In genomic region chr9:70411141-70411929, GRCh38 we compare ENCODE assay signal across 8 cellular contexts. TPM values are rescaled to one million over a fixed set of nuclear protein-coding genes. Genes with fewer than 3 reads are reported as not detected.
DNase-seq lines count a peak whose midpoint lies in the region; ATAC-seq and TF ChIP-seq lines count a peak whose summit lies in the region.

No MANE protein-coding gene starts in this region.

- peak overlapping the region; percentile 100 for H3K27ac Mint-ChIP-seq in dendritic cell treated with granulocyte-macrophage colony-stimulating factor and Interleukin-4, amounts not matched to agents 40 ng/mL and 50 ng/mL, for 4 days
- peak overlapping the region; percentile 96 for H3K27ac Mint-ChIP-seq in stimulated activated naive B cell treated with anti-CD40 and anti-IgM and Interleukin-4, amounts not matched to agents 10 μg/mL and 1 μg/mL and 100 μg/mL, for 72 hours

- H3K27me3 Mint-ChIP-seq in dendritic cell treated with granulocyte-macrophage colony-stimulating factor and Interleukin-4, amounts not matched to agents 40 ng/mL and 50 ng/mL, for 4 days = no peaks in the 10 kb centered on the region
- no peaks in the 10 kb centered on the region for H3K27me3 Mint-ChIP-seq in stimulated activated naive B cell treated with anti-CD40 and anti-IgM and Interleukin-4, amounts not matched to agents 10 μg/mL and 1 μg/mL and 100 μg/mL, for 72 hours

- no peak for TF ChIP-seq CTCF in lower lobe of right lung (IDR thresholded peaks at IDR 0.05)

- H3K4me1 Mint-ChIP-seq in dendritic cell treated with granulocyte-macrophage colony-stimulating factor and Interleukin-4, amounts not matched to agents 40 ng/mL and 50 ng/mL, for 4 days (ENCODE audit: low read depth) = peaks cover 55% of the 10 kb centered on the region
- peaks cover 35 to 50% of the 10 kb centered on the region in 2 donors for H3K4me1 Mint-ChIP-seq in stimulated activated naive B cell treated with anti-CD40 and anti-IgM and Interleukin-4, amounts not matched to agents 10 μg/mL and 1 μg/mL and 100 μg/mL, for 72 hours

- peak in 1 of 2 donors; percentile 4 for ATAC-seq in lower lobe of right lung
- peak in 1 of 2 donors; percentile 3 for ATAC-seq in stimulated activated naive B cell treated with anti-CD40 and anti-IgM and Interleukin-4, amounts not matched to agents 10 μg/mL and 1 μg/mL and 100 μg/mL, for 72 hours (replicated peaks)
- ATAC-seq in HG02759 (IDR thresholded peaks at IDR 0.05; ENCODE audit: unreplicated experiment) = no peak

- peak overlapping the region; percentile 75 for H3K4me3 ChIP-seq in lower lobe of right lung

- H3K27me3 ChIP-seq in lower lobe of right lung (ENCODE audit: low read depth) = no peaks in the 10 kb centered on the region

- no peaks in the 10 kb centered on the region for H3K9me3 Mint-ChIP-seq in dendritic cell treated with granulocyte-macrophage colony-stimulating factor and Interleukin-4, amounts not matched to agents 40 ng/mL and 50 ng/mL, for 4 days
- H3K9me3 Mint-ChIP-seq in stimulated activated naive B cell treated with anti-CD40 and anti-IgM and Interleukin-4, amounts not matched to agents 10 μg/mL and 1 μg/mL and 100 μg/mL, for 72 hours = no peaks in the 10 kb centered on the region

- H3K27ac ChIP-seq in lower lobe of right lung = peak overlapping the region; percentile 100

- intact Hi-C loops in dendritic cell treated with granulocyte-macrophage colony-stimulating factor and Interleukin-4, amounts not matched to agents 40 ng/mL and 50 ng/mL, for 4 days (cut with micrococcal nuclease) = loop anchor here (5.0 to 10.0 kb wide), 4 partner anchors 53 to 1503 kb away; partner anchors contain the start of genes ABHD17B, C9orf85 and SMC5
- intact Hi-C loops in lower lobe of right lung (cut with DNase I) = loop anchor here (10.0 kb wide), 1 partner anchor 63 kb away; no protein-coding TSS in a partner anchor

- peaks cover 14% of the 10 kb centered on the region for H3K36me3 Mint-ChIP-seq in dendritic cell treated with granulocyte-macrophage colony-stimulating factor and Interleukin-4, amounts not matched to agents 40 ng/mL and 50 ng/mL, for 4 days (ENCODE audit: low read depth)
- H3K36me3 Mint-ChIP-seq in stimulated activated naive B cell treated with anti-CD40 and anti-IgM and Interleukin-4, amounts not matched to agents 10 μg/mL and 1 μg/mL and 100 μg/mL, for 72 hours = peaks cover 0 to 4% of the 10 kb centered on the region in 2 donors

- DNase-seq in NCI-H1092 treated with DMSO at 0.1 percent for 48 hours (lab: John Stamatoyannopoulos, UW) (peak; percentile 50), NCI-H1092 (lab: John Stamatoyannopoulos, UW) (no peak), lower lobe of right lung (peak; percentile 59), amniotic stem cell (lab: John Stamatoyannopoulos, UW) (no peak)
- DNase-seq in activated CD4-positive, alpha-beta T cell treated with anti-CD3 and anti-CD28 coated beads for 24 hours (ENCODE audit: low read depth in 2 of 2) = peak; percentile 22 to 32
- DNase-seq in stimulated activated naive B cell treated with anti-CD40 and anti-IgM and Interleukin-4, amounts not matched to agents 10 μg/mL and 1 μg/mL and 100 μg/mL, for 72 hours = no peak

- peak overlapping the region; percentile 94 for H3K4me3 Mint-ChIP-seq in dendritic cell treated with granulocyte-macrophage colony-stimulating factor and Interleukin-4, amounts not matched to agents 40 ng/mL and 50 ng/mL, for 4 days
- H3K4me3 Mint-ChIP-seq in stimulated activated naive B cell treated with anti-CD40 and anti-IgM and Interleukin-4, amounts not matched to agents 10 μg/mL and 1 μg/mL and 100 μg/mL, for 72 hours = peak overlapping the region; percentile 90 to 93

- no peaks in the 10 kb centered on the region for H3K9me3 ChIP-seq in lower lobe of right lung

- H3K36me3 ChIP-seq in lower lobe of right lung = peaks cover 9% of the 10 kb centered on the region

- peaks cover 63% of the 10 kb centered on the region for H3K4me1 ChIP-seq in lower lobe of right lung

RNA-seq across cellular contexts. Expression of gene KLF9, which starts 3.1 kb away (rescaled TPM):
- 76.9 TPM for total RNA-seq in lower lobe of right lung

Comparison
In these comparisons a context has a peak if more than half of its experiments do, and no peak if none do; other contexts are left out.
1. DNase-seq: peak in NCI-H1092 treated with DMSO at 0.1 percent for 48 hours (single experiment), activated CD4-positive, alpha-beta T cell treated with anti-CD3 and anti-CD28 coated beads for 24 hours (2 of 2) and lower lobe of right lung (single experiment); none in NCI-H1092 (single experiment), stimulated activated naive B cell treated with anti-CD40 and anti-IgM and Interleukin-4, amounts not matched to agents 10 μg/mL and 1 μg/mL and 100 μg/mL, for 72 hours (single experiment) and amniotic stem cell (single experiment).